In the genomic region with DNA sequence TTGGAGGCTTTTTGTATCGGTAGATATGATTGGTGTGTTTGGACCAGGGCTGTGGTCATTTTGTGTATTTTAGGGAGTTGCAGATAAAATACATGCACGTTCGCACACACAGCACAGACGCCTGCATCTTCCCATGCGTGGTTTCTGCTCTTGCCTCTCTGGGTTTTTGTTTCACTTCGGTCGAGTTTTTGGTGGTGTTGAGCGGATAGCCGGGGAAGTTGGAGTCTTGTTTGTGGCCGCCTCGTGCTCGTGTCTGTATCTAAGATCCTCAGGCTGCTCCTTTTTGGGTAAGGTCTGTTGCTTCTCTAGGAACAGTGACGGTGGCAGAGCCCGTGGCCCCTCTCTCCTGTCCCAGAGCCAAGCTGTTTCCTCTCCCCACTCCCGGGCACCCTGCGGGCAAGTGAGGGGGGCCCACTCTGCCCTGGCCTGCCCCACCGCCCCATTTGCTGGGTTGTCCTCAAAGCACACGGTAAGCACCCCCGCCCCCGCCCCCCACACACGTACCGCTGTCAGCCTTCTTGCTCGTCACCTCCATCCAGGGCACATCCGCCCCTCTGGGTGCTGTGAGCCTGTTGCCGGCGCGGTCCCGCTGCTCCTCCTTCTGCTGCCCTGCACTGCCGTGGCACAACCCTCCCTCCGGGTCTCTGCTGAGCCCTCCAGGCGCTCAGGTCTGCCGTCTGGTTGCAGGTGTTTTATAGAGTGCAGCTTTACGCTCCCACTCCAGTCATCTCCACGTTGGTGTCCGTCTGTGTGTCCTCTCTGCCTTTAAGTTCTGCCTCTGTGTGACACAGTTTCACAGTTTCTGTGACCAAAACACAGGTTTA, we compare ENCODE assay signal across 8 cellular contexts. TPM values are rescaled to one million over a fixed set of nuclear protein-coding genes. Genes with fewer than 3 reads are reported as not detected.
DNase-seq lines count a peak whose midpoint lies in the region; ATAC-seq lines count a peak whose summit lies in the region.

No MANE protein-coding gene starts in this region.

- peaks cover 21% of the 10 kb centered on the region for H3K36me3 ChIP-seq in MG63

- peak overlapping the region; percentile 81 for H3K4me3 Mint-ChIP-seq in activated T-helper 1 cell treated with anti-CD3 and anti-CD28 coated beads, Interleukin-12 subunit alpha, Interleukin-12 subunit beta, Interleukin-2, Interleukin-4 antibody, amounts not matched to agents 30 ng/mL and 10 ng/mL and 1 ng/mL, durations not matched to agents 14 hours and 24 hours and 36 hours
- peak overlapping the region; percentile 81 to 88 (median 87) for H3K4me3 Mint-ChIP-seq in immature natural killer cell
- peak overlapping the region; percentile 82 for H3K4me3 Mint-ChIP-seq in stimulated activated memory B cell treated with anti-CD40 and anti-IgM and Interleukin-4, amounts not matched to agents 10 μg/mL and 1 μg/mL and 100 μg/mL, for 72 hours

- DNase-seq in GM03348 (ENCODE audit: low spot score) (peak; percentile 47), MG63 (peak; percentile 19), immature natural killer cell (peak; percentile 60 to 70 (median 66)), DMS79 (lab: John Stamatoyannopoulos, UW) (no peak), HPDE6-E6E7 (ENCODE audit: extremely low spot score) (no peak)
- peak; percentile 53 for DNase-seq in activated T-helper 1 cell treated with anti-CD3 and anti-CD28 coated beads, Interleukin-12 subunit alpha, Interleukin-12 subunit beta, Interleukin-2, Interleukin-4 antibody, amounts not matched to agents 30 ng/mL and 10 ng/mL and 1 ng/mL, durations not matched to agents 14 hours and 24 hours and 36 hours (ENCODE audit: low spot score)

- intact Hi-C loops in activated T-helper 1 cell treated with anti-CD3 and anti-CD28 coated beads, Interleukin-12 subunit alpha, Interleukin-12 subunit beta, Interleukin-2, Interleukin-4 antibody, amounts not matched to agents 30 ng/mL and 10 ng/mL and 1 ng/mL, durations not matched to agents 14 hours and 24 hours and 36 hours (cut with micrococcal nuclease), result loop anchor here (1.0 to 5.0 kb wide), 6 partner anchors 22 to 130 kb away; a partner anchor contains a TSS

- peaks cover 26% of the 10 kb centered on the region for H3K36me3 Mint-ChIP-seq in activated T-helper 1 cell treated with anti-CD3 and anti-CD28 coated beads, Interleukin-12 subunit alpha, Interleukin-12 subunit beta, Interleukin-2, Interleukin-4 antibody, amounts not matched to agents 30 ng/mL and 10 ng/mL and 1 ng/mL, durations not matched to agents 14 hours and 24 hours and 36 hours (ENCODE audit: low read depth)
- peaks cover 10 to 13% (median 12%) of the 10 kb centered on the region in 3 donors for H3K36me3 Mint-ChIP-seq in immature natural killer cell
- H3K36me3 Mint-ChIP-seq in stimulated activated memory B cell treated with anti-CD40 and anti-IgM and Interleukin-4, amounts not matched to agents 10 μg/mL and 1 μg/mL and 100 μg/mL, for 72 hours, result peaks cover 17% of the 10 kb centered on the region

- H3K9me3 ChIP-seq in MG63, result peaks cover 5% of the 10 kb centered on the region

- peaks cover 66% of the 10 kb centered on the region for H3K4me1 Mint-ChIP-seq in activated T-helper 1 cell treated with anti-CD3 and anti-CD28 coated beads, Interleukin-12 subunit alpha, Interleukin-12 subunit beta, Interleukin-2, Interleukin-4 antibody, amounts not matched to agents 30 ng/mL and 10 ng/mL and 1 ng/mL, durations not matched to agents 14 hours and 24 hours and 36 hours (ENCODE audit: low read depth)
- H3K4me1 Mint-ChIP-seq in immature natural killer cell, result peaks cover 39 to 59% of the 10 kb centered on the region in 2 donors
- peaks cover 64% of the 10 kb centered on the region for H3K4me1 Mint-ChIP-seq in stimulated activated memory B cell treated with anti-CD40 and anti-IgM and Interleukin-4, amounts not matched to agents 10 μg/mL and 1 μg/mL and 100 μg/mL, for 72 hours

- peaks cover 10% of the 10 kb centered on the region for H3K9me3 Mint-ChIP-seq in activated T-helper 1 cell treated with anti-CD3 and anti-CD28 coated beads, Interleukin-12 subunit alpha, Interleukin-12 subunit beta, Interleukin-2, Interleukin-4 antibody, amounts not matched to agents 30 ng/mL and 10 ng/mL and 1 ng/mL, durations not matched to agents 14 hours and 24 hours and 36 hours
- peaks cover 0 to 11% (median 0%) of the 10 kb centered on the region in 6 donors for H3K9me3 Mint-ChIP-seq in immature natural killer cell
- peaks cover 2% of the 10 kb centered on the region for H3K9me3 Mint-ChIP-seq in stimulated activated memory B cell treated with anti-CD40 and anti-IgM and Interleukin-4, amounts not matched to agents 10 μg/mL and 1 μg/mL and 100 μg/mL, for 72 hours

- H3K4me3 ChIP-seq in MG63, result peak overlapping the region; percentile 31

- H3K27ac Mint-ChIP-seq in activated T-helper 1 cell treated with anti-CD3 and anti-CD28 coated beads, Interleukin-12 subunit alpha, Interleukin-12 subunit beta, Interleukin-2, Interleukin-4 antibody, amounts not matched to agents 30 ng/mL and 10 ng/mL and 1 ng/mL, durations not matched to agents 14 hours and 24 hours and 36 hours, result peak overlapping the region; percentile 81
- H3K27ac Mint-ChIP-seq in immature natural killer cell, result peak overlapping the region; percentile 45 to 89 (median 74)
- peak overlapping the region; percentile 60 for H3K27ac Mint-ChIP-seq in stimulated activated memory B cell treated with anti-CD40 and anti-IgM and Interleukin-4, amounts not matched to agents 10 μg/mL and 1 μg/mL and 100 μg/mL, for 72 hours

- peak; percentile 76 for ATAC-seq in stimulated activated memory B cell treated with anti-CD40 and anti-IgM and Interleukin-4, amounts not matched to agents 10 μg/mL and 1 μg/mL and 100 μg/mL, for 72 hours
- no peak for ATAC-seq in GM18858 (IDR thresholded peaks at IDR 0.05; ENCODE audit: unreplicated experiment)

- H3K27me3 Mint-ChIP-seq in activated T-helper 1 cell treated with anti-CD3 and anti-CD28 coated beads, Interleukin-12 subunit alpha, Interleukin-12 subunit beta, Interleukin-2, Interleukin-4 antibody, amounts not matched to agents 30 ng/mL and 10 ng/mL and 1 ng/mL, durations not matched to agents 14 hours and 24 hours and 36 hours (ENCODE audit: insufficient read depth), result no peaks in the 10 kb centered on the region
- H3K27me3 Mint-ChIP-seq in immature natural killer cell (ENCODE audit: low read depth in 3 of 3), result peaks cover 27 to 37% (median 31%) of the 10 kb centered on the region in 3 donors
- H3K27me3 Mint-ChIP-seq in stimulated activated memory B cell treated with anti-CD40 and anti-IgM and Interleukin-4, amounts not matched to agents 10 μg/mL and 1 μg/mL and 100 μg/mL, for 72 hours, result no peaks in the 10 kb centered on the region

- no peaks in the 10 kb centered on the region for H3K27me3 ChIP-seq in MG63

RNA-seq across cellular contexts. Expression of a gene that starts 51.9 kb away (rescaled TPM):
- total RNA-seq in MG63 (2014; rRNA removed; shearing (Covaris generic); ENCODE audit: low replicate concordance), result 23.3 and 45.1 TPM in 2 replicates
- 127 and 132 TPM in 2 replicates for total RNA-seq in activated T-helper 1 cell treated with anti-CD3 and anti-CD28 coated beads, Interleukin-12 subunit alpha, Interleukin-12 subunit beta, Interleukin-2, Interleukin-4 antibody, amounts not matched to agents 30 ng/mL and 10 ng/mL and 1 ng/mL, durations not matched to agents 14 hours and 24 hours and 36 hours
- 10 to 100 TPM in 1 of 3 donors, 1 to 10 TPM in 2; 5.6 to 11.8 (median 9.5) TPM for polyA plus RNA-seq in immature natural killer cell

Comparison
In these comparisons a context has a peak if more than half of its experiments do, and no peak if none do; other contexts are left out.
1. DNase-seq: peak in GM03348 (single experiment), MG63 (single experiment), activated T-helper 1 cell treated with anti-CD3 and anti-CD28 coated beads, Interleukin-12 subunit alpha, Interleukin-12 subunit beta, Interleukin-2, Interleukin-4 antibody, amounts not matched to agents 30 ng/mL and 10 ng/mL and 1 ng/mL, durations not matched to agents 14 hours and 24 hours and 36 hours (single experiment) and immature natural killer cell (3 of 3); none in DMS79 (single experiment) and HPDE6-E6E7 (single experiment).
2. Peak in every context shown above with its lines, with median percentiles within 50 percentile points of each other: H3K27ac Mint-ChIP-seq and H3K4me3 Mint-ChIP-seq.